19 cellular contexts compared by ENCODE assay signal in the genomic region with DNA sequence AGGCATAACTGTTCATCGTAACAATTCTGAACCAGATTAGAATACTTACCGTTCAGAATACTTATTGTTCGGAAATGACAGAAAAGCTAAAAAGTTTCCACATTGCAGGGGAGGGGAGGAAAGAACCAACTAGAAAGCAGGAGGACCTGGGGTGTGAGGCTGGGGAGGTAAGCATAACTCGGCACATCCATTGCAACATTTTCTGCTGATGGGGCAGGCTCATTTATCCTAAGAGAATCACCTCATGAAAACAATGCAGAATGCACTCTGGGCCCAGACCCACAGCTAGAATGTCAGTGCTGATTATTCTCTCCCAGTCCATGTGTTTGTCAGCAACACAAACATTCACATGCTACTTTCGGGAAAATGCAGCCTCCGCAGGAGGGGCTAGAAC.
"Had no signal": no experiment of that assay in that cellular context is flagged by ENCODE, and none has a peak within 500 bp of the region (broad histone marks: within the 10 kb centered on the region; RNA-seq: fewer than 3 reads in every experiment).

No MANE protein-coding gene starts in this region.

- DNase-seq: activated CD4-positive, alpha-beta T cell treated with anti-CD3 and anti-CD28 coated beads for 36 hours; activated CD8-positive, alpha-beta memory T cell treated with anti-CD3 and anti-CD28 coated beads, Interleukin-2, amount 50 U/mL, for 48 hours; activated CD8-positive, alpha-beta T cell treated with anti-CD3 and anti-CD28 coated beads, Interleukin-2, amount 10 ng/mL, durations not matched to agents 7 days and 5 days; activated naive CD4-positive, alpha-beta T cell treated with Interleukin-2 at 50 U/mL for 16 hours; activated naive CD8-positive, alpha-beta T cell treated with anti-CD3 and anti-CD28 coated beads, Interleukin-2, amount 50 U/mL, for 24 hours; central memory CD4-positive, alpha-beta T cell; cortex of kidney; effector CD8-positive, alpha-beta T cell; left ventricle myocardium superior; midbrain; naive thymus-derived CD4-positive, alpha-beta T cell; nucleus accumbens; stimulated activated CD4-positive, alpha-beta T cell treated with anti-CD3 and anti-CD28 coated beads, Interleukin-4, amount 100 ng/mL, for 1 hour; stimulated activated CD8-positive, alpha-beta memory T cell treated with anti-CD3 and anti-CD28 coated beads, Interleukin-4, amount 100 ng/mL, for 48 hours; stimulated activated naive CD8-positive, alpha-beta T cell treated with anti-CD3 and anti-CD28 coated beads, Interleukin-15, Interleukin-2, amounts not matched to agents 100 U/mL and 50 U/mL, for 24 hours; SW 1271 had no signal

- FAIRE-seq: keratinocyte had no signal

- H3K27ac ChIP-seq: prostate gland had no signal

- H3K4me3 ChIP-seq: prostate gland had no signal

- H3K27me3 ChIP-seq: gastroesophageal sphincter had no signal

- H3K9me3 ChIP-seq: gastroesophageal sphincter, prostate gland had no signal

- H3K4me1 ChIP-seq: prostate gland had no signal

- H3K36me3 ChIP-seq: gastroesophageal sphincter, prostate gland had no signal
